In genomic region chr17:63405020-63405419, GRCh38 we compare ENCODE assay signal across 23 cellular contexts. TPM values are rescaled to one million over a fixed set of nuclear protein-coding genes. Genes with fewer than 3 reads are reported as not detected.
"Had no signal": no experiment of that assay in that cellular context is flagged by ENCODE, and none has a peak within 500 bp of the region (broad histone marks: within the 10 kb centered on the region; RNA-seq: fewer than 3 reads in every experiment).

No MANE protein-coding gene starts in this region.

- H3K27me3 ChIP-seq: brain microvascular endothelial cell, SJCRH30 had no signal

- H3K4me3 ChIP-seq: SJCRH30, SK-N-MC had no signal

- ATAC-seq: activated CD8-positive, alpha-beta memory T cell treated with anti-CD3 and anti-CD28 coated beads, Interleukin-2, amount 10 ng/mL, durations not matched to agents 7 days and 5 days; Right ventricle myocardium inferior had no signal

- H3K27ac ChIP-seq: SJCRH30, SK-N-MC, VCaP had no signal

- H3K9me3 ChIP-seq: SJCRH30 had no signal

- DNase-seq: activated B cell treated with CpG ODN at 0.5 μM for 24 hours; activated CD4-positive, alpha-beta memory T cell treated with anti-CD3 and anti-CD28 coated beads, Interleukin-2, amount 10 ng/mL, durations not matched to agents 7 days and 5 days; activated CD4-positive, alpha-beta T cell treated with anti-CD3 and anti-CD28 coated beads for 4 hours; activated CD4-positive, CD25-positive, alpha-beta regulatory T cell treated with anti-CD3 and anti-CD28 coated beads, Interleukin-2, amount 50 U/mL, for 72 hours; activated CD8-positive, alpha-beta memory T cell treated with anti-CD3 and anti-CD28 coated beads for 24 hours; activated CD8-positive, alpha-beta memory T cell treated with anti-CD3 and anti-CD28 coated beads, Interleukin-2, amount 10 ng/mL, durations not matched to agents 7 days and 5 days; activated effector memory CD4-positive, alpha-beta T cell treated with anti-CD3 and anti-CD28 coated beads, Interleukin-2, amount 50 U/mL, for 16 hours; activated naive CD4-positive, alpha-beta T cell; activated naive CD4-positive, alpha-beta T cell treated with anti-CD3 and anti-CD28 coated beads, Interleukin-2, amount 50 U/mL, for 16 hours; activated naive CD8-positive, alpha-beta T cell treated with anti-CD3 and anti-CD28 coated beads for 36 hours; activated T-cell treated with anti-CD3 and anti-CD28 coated beads, Interleukin-2, amount 50 U/mL, for 1 hour; activated T-cell treated with anti-CD3 and anti-CD28 coated beads, Interleukin-2, amount 50 U/mL, for 72 hours; aorta; NCI-H1417 treated with DMSO at 0.1 percent for 48 hours; NCI-H187 treated with DMSO at 0.1 percent for 48 hours; NCI-H226; T-cell; T-helper 9 cell had no signal

RNA-seq across cellular contexts. Expression of gene CYB561, which starts 41.1 kb away (rescaled TPM):
- total RNA-seq: SJCRH30 had no signal
